1 cellular context compared by ENCODE assay signal in the genomic region with DNA sequence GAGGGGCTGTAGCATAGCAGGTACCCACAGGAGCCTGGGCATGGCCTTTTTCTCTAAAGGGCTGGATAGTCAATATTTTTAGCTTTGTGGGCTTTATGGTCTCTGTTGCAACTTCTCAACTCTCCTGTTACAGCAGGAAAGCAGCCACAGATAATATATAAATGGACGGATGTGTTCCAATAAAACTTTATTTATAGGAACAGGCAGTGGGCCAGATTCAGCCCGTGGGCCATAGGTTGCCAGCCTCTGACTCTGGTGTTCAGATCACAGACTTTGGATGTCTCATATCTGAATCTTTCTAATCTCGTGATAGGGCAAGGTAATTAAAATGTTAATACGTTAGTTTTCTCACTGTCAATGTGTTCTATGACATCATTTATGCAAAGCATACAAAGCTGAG.
TF ChIP-seq lines count a peak whose summit lies in the region.

No MANE protein-coding gene starts in this region.

TF ChIP-seq in HepG2, 621 proteins besides CTCF, POLR2A, EP300 and RAD21:
- TF ChIP-seq ZNF724P (CRISPR knock-in tag; IDR thresholded peaks at IDR 0.05; ENCODE audit: borderline replicate concordance) (no peak), ATF7 (IDR thresholded peaks at IDR 0.05) (peak; percentile 57), ATF7 (CRISPR knock-in tag; IDR thresholded peaks at IDR 0.05) (no peak)
- TF ChIP-seq, protein P1, sequence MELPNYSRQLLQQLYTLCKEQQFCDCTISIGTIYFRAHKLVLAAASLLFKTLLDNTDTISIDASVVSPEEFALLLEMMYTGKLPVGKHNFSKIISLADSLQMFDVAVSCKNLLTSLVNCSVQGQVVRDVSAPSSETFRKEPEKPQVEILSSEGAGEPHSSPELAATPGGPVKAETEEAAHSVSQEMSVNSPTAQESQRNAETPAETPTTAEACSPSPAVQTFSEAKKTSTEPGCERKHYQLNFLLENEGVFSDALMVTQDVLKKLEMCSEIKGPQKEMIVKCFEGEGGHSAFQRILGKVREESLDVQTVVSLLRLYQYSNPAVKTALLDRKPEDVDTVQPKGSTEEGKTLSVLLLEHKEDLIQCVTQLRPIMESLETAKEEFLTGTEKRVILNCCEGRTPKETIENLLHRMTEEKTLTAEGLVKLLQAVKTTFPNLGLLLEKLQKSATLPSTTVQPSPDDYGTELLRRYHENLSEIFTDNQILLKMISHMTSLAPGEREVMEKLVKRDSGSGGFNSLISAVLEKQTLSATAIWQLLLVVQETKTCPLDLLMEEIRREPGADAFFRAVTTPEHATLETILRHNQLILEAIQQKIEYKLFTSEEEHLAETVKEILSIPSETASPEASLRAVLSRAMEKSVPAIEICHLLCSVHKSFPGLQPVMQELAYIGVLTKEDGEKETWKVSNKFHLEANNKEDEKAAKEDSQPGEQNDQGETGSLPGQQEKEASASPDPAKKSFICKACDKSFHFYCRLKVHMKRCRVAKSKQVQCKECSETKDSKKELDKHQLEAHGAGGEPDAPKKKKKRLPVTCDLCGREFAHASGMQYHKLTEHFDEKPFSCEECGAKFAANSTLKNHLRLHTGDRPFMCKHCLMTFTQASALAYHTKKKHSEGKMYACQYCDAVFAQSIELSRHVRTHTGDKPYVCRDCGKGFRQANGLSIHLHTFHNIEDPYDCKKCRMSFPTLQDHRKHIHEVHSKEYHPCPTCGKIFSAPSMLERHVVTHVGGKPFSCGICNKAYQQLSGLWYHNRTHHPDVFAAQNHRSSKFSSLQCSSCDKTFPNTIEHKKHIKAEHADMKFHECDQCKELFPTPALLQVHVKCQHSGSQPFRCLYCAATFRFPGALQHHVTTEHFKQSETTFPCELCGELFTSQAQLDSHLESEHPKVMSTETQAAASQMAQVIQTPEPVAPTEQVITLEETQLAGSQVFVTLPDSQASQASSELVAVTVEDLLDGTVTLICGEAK (IDR thresholded peaks at IDR 0.05) = no peak
- TF ChIP-seq, protein P1 (CRISPR knock-in tag; IDR thresholded peaks at IDR 0.05) = peak; percentile 93
